Comparison of ENCODE assay signal across 14 cellular contexts in genomic region chr3:74532446-74532845, GRCh38.
DNase-seq lines count a peak whose midpoint lies in the region; ATAC-seq and TF ChIP-seq lines count a peak whose summit lies in the region.
"Had no signal": no experiment of that assay in that cellular context is flagged by ENCODE, and none has a peak within 500 bp of the region (broad histone marks: within the 10 kb centered on the region; RNA-seq: fewer than 3 reads in every experiment).

No MANE protein-coding gene starts in this region.

- no peak overlapping the region for H3K27ac ChIP-seq in right cardiac atrium (ENCODE audit: low read length)
- H3K27ac ChIP-seq: lower lobe of right lung had no signal

- no peaks in the 10 kb centered on the region for H3K4me1 ChIP-seq in right cardiac atrium (ENCODE audit: control insufficient read depth, insufficient read depth, low read length)
- H3K4me1 ChIP-seq: lower lobe of right lung had no signal

- TF ChIP-seq CTCF in astrocyte of the cerebellum (IDR thresholded peaks at IDR 0.05; ENCODE audit: low read depth, low read length, missing control alignments) = no peak
- no peak for TF ChIP-seq CTCF in foreskin fibroblast (IDR thresholded peaks at IDR 0.05; ENCODE audit: low read depth, low read length)

- H3K4me3 ChIP-seq in right cardiac atrium (ENCODE audit: low read length) (no peak overlapping the region), astrocyte of the cerebellum (ENCODE audit: low read depth, low read length) (no peak overlapping the region), foreskin fibroblast (ENCODE audit: low read depth in 1 of 2, low read length in 2 of 2) (no peak overlapping the region)
- H3K4me3 ChIP-seq: lower lobe of right lung had no signal

- H3K9me3 ChIP-seq in right cardiac atrium (ENCODE audit: control insufficient read depth, low read length) = no peaks in the 10 kb centered on the region
- H3K9me3 ChIP-seq: lower lobe of right lung had no signal

- intact Hi-C loops in left ventricle myocardium superior (cut with micrococcal nuclease) (no loop called here), right cardiac atrium (cut with DNase I) (no loop called here)

- ATAC-seq in left ventricle myocardium superior (peak; percentile 69), right cardiac atrium (no peak)
- ATAC-seq: lower lobe of right lung had no signal

- in situ Hi-C loops in astrocyte of the cerebellum (cut with HindIII; ENCODE audit: low sequenced_read_pairs) = no loop called here

- no peaks in the 10 kb centered on the region for H3K27me3 ChIP-seq in right cardiac atrium (ENCODE audit: control insufficient read depth, insufficient read depth)

- WGBS in right cardiac atrium = 48% methylated on average over 4 of the region's 4 CpGs

- no peak for DNase-seq in left ventricle myocardium superior
- DNase-seq in right cardiac atrium = no peak
- DNase-seq in astrocyte of the cerebellum (ENCODE audit: low read depth) = peak; percentile 70
- DNase-seq in foreskin fibroblast = peak; percentile 89 to 94
- no peak for DNase-seq in NCI-H226
- no peak for DNase-seq in medulla oblongata (ENCODE audit: extremely low spot score)
- DNase-seq in glomerular visceral epithelial cell (ENCODE audit: extremely low spot score) = no peak
- no peak for DNase-seq in SK-N-DZ (ENCODE audit: low spot score)
- DNase-seq: activated CD4-positive, alpha-beta T cell treated with anti-CD3 and anti-CD28 coated beads for 1 hour; activated CD8-positive, alpha-beta memory T cell treated with anti-CD3 and anti-CD28 coated beads, Interleukin-2, amount 50 U/mL, for 48 hours; lower lobe of right lung; MM.1S; NCI-H2029 treated with DMSO at 0.1 percent for 48 hours; stimulated activated CD8-positive, alpha-beta memory T cell treated with anti-CD3 and anti-CD28 coated beads, Interleukin-4, amount 100 ng/mL, for 48 hours had no signal

Comparison
In these comparisons a context has a peak if more than half of its experiments do, and no peak if none do; other contexts are left out.
1. DNase-seq: peak in astrocyte of the cerebellum (single experiment) and foreskin fibroblast (2 of 2); none in left ventricle myocardium superior (single experiment), right cardiac atrium (0 of 3), NCI-H226 (single experiment), medulla oblongata (single experiment), glomerular visceral epithelial cell (single experiment) and SK-N-DZ (single experiment).